1 cellular context compared by ENCODE assay signal in the genomic region with DNA sequence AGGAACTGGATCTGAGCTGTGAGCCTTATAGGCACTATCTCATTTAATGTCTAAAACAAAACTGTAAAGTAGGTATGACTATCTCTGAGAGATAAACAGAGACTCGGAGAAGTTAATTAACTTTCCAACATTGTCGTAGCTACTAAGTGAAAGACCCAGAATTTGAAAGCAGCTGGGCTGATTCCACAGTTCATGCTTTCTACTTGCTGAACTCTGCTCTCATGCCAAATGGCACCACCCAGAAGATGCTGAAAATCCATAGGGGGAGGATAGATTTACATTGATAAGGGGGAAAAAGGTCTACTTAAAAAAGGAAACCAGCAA.
TF ChIP-seq lines count a peak whose summit lies in the region.

No MANE protein-coding gene starts in this region.

TF ChIP-seq in IMR-90, 13 proteins besides CTCF, POLR2A, EP300 and RAD21:
- TF ChIP-seq MXI1 (IDR thresholded peaks at IDR 0.05; ENCODE audit: borderline replicate concordance, low read depth, low read length) (no peak), CEBPB (IDR thresholded peaks at IDR 0.05; ENCODE audit: low read depth, low read length) (no peak), MAFK (IDR thresholded peaks at IDR 0.05; ENCODE audit: low read depth, low read length) (no peak), FOS (IDR thresholded peaks at IDR 0.05; ENCODE audit: low read depth, low read length) (no peak), MAZ (IDR thresholded peaks at IDR 0.05; ENCODE audit: borderline replicate concordance, low read depth, low read length) (no peak), SMC3 (IDR thresholded peaks at IDR 0.05; ENCODE audit: low read depth, low read length) (no peak), RCOR1 (IDR thresholded peaks at IDR 0.05; ENCODE audit: insufficient replicate concordance, low read length) (no peak), BHLHE40 (IDR thresholded peaks at IDR 0.05; ENCODE audit: low read depth, low read length) (no peak)
- TF ChIP-seq, protein P1, sequence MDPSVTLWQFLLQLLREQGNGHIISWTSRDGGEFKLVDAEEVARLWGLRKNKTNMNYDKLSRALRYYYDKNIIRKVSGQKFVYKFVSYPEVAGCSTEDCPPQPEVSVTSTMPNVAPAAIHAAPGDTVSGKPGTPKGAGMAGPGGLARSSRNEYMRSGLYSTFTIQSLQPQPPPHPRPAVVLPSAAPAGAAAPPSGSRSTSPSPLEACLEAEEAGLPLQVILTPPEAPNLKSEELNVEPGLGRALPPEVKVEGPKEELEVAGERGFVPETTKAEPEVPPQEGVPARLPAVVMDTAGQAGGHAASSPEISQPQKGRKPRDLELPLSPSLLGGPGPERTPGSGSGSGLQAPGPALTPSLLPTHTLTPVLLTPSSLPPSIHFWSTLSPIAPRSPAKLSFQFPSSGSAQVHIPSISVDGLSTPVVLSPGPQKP (IDR thresholded peaks at IDR 0.05; ENCODE audit: borderline replicate concordance, low read depth, low read length): no peak
TF ChIP-seq in IMR-90: peak in this region for 0.
